Comparison of ENCODE assay signal across 16 cellular contexts in genomic region chr4:100985576-100985975, GRCh38.
"Had no signal": no experiment of that assay in that cellular context is flagged by ENCODE, and none has a peak within 500 bp of the region (broad histone marks: within the 10 kb centered on the region; RNA-seq: fewer than 3 reads in every experiment).

No MANE protein-coding gene starts in this region.

- ATAC-seq: gastroesophageal sphincter; mucosa of descending colon; natural killer cell; right cardiac atrium; stimulated activated naive CD8-positive, alpha-beta T cell treated with anti-CD3 and anti-CD28 coated beads, Interleukin-15, amount 100 ng/mL, for 72 hours had no signal

- DNase-seq: activated CD4-positive, alpha-beta T cell treated with anti-CD3 and anti-CD28 coated beads, Interleukin-2, amount 10 ng/mL, durations not matched to agents 24 days and 14 days; activated CD4-positive, CD25-positive, alpha-beta regulatory T cell; activated CD8-positive, alpha-beta memory T cell treated with anti-CD3 and anti-CD28 coated beads, Interleukin-2, amount 50 U/mL, for 48 hours; activated naive CD8-positive, alpha-beta T cell treated with anti-CD3 and anti-CD28 coated beads for 36 hours; heart right ventricle; mucosa of descending colon; natural killer cell; right cardiac atrium; stimulated activated naive CD8-positive, alpha-beta T cell treated with anti-CD3 and anti-CD28 coated beads, Interleukin-15, amount 100 ng/mL, for 72 hours; SW 1271 had no signal

- H3K27me3 Mint-ChIP-seq: brain, type B pancreatic cell had no signal

- H3K4me1 ChIP-seq: prostate gland had no signal

- H3K9me3 ChIP-seq: gastroesophageal sphincter, mucosa of descending colon, prostate gland had no signal

- H3K27me3 ChIP-seq: gastroesophageal sphincter, heart right ventricle had no signal

- H3K27ac Mint-ChIP-seq: activated CD4-positive, alpha-beta T cell treated with anti-CD3 and anti-CD28 coated beads, Interleukin-2, amount 10 ng/mL, durations not matched to agents 24 days and 14 days; activated naive CD8-positive, alpha-beta T cell treated with anti-CD3 and anti-CD28 coated beads for 36 hours; natural killer cell; T-helper 2 cell treated with Interferon-gamma antibody and Interleukin-4, amounts not matched to agents 5 μg/mL and 100 μg/mL, for 36 hours; type B pancreatic cell had no signal

- H3K4me1 Mint-ChIP-seq: activated CD4-positive, alpha-beta T cell treated with anti-CD3 and anti-CD28 coated beads, Interleukin-2, amount 10 ng/mL, durations not matched to agents 24 days and 14 days; activated naive CD8-positive, alpha-beta T cell treated with anti-CD3 and anti-CD28 coated beads for 36 hours; brain; stimulated activated naive CD8-positive, alpha-beta T cell treated with anti-CD3 and anti-CD28 coated beads, Interleukin-15, amount 100 ng/mL, for 72 hours had no signal

- H3K4me3 ChIP-seq: gastroesophageal sphincter, heart right ventricle, mucosa of descending colon, prostate gland had no signal

- H3K27ac ChIP-seq: gastroesophageal sphincter, prostate gland had no signal

- H3K9me3 Mint-ChIP-seq: activated naive CD8-positive, alpha-beta T cell treated with anti-CD3 and anti-CD28 coated beads for 36 hours; endodermal cell; natural killer cell; stimulated activated naive CD8-positive, alpha-beta T cell treated with anti-CD3 and anti-CD28 coated beads, Interleukin-15, amount 100 ng/mL, for 72 hours; T-helper 2 cell treated with Interferon-gamma antibody and Interleukin-4, amounts not matched to agents 5 μg/mL and 100 μg/mL, for 36 hours had no signal

- H3K36me3 ChIP-seq: gastroesophageal sphincter, heart right ventricle, prostate gland had no signal

- H3K36me3 Mint-ChIP-seq: activated naive CD8-positive, alpha-beta T cell treated with anti-CD3 and anti-CD28 coated beads for 36 hours; brain; natural killer cell; type B pancreatic cell had no signal

- H3K4me3 Mint-ChIP-seq: activated CD4-positive, alpha-beta T cell treated with anti-CD3 and anti-CD28 coated beads, Interleukin-2, amount 10 ng/mL, durations not matched to agents 24 days and 14 days; activated naive CD8-positive, alpha-beta T cell treated with anti-CD3 and anti-CD28 coated beads for 36 hours; brain; endodermal cell; natural killer cell; stimulated activated naive CD8-positive, alpha-beta T cell treated with anti-CD3 and anti-CD28 coated beads, Interleukin-15, amount 100 ng/mL, for 72 hours; T-helper 2 cell treated with Interferon-gamma antibody and Interleukin-4, amounts not matched to agents 5 μg/mL and 100 μg/mL, for 36 hours; type B pancreatic cell had no signal
